ENCODE assay signal across 8 cellular contexts in the genomic region with DNA sequence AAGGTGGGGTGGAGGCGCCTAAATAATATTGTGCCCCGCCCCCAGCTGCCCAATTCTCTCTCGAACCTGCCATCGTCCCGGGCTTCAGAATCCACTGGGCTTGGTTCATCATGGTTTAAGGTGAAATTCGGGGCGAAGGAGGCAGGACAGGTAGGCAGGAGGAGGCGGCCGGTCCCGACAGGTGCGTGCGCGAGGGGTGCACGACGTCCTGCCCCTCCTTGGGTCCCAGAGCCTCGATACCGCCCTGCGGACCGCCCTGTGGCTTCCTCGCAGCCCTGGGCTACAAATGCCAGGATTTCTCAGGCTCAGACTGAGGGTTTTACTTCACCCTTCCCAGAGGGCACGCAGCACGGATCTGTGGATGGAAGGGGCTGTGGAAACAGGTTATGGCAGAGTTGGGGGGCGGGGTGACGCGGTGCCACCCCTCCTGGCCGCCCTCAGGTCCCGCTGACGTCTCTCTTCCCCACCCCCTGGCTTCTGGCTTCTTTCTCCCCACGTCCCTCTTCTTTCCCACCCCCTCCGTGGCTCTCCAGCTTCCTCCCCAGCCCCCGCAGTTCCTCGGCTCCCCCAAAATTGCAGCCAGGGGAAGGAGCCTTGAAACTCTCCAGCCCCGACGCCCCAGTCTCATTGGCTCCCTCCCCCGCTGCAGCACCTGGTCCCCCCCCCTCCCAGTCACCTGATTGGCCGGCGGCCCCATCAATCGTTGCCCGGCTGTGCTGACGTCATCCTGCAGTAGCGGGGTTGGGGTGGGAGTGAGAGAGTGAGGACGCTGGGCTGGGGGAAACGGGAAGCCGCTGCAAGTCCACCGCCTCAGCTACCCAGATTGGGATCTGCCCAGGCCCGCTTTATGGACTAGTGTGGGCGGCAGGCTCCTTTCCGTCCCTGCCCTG. TPM values are rescaled to one million over a fixed set of nuclear protein-coding genes. Genes with fewer than 3 reads are reported as not detected.
A peak's percentile ranks its signal among the peaks of the same experiment; 100 is the strongest.
DNase-seq lines count a peak whose midpoint lies in the region; ATAC-seq and TF ChIP-seq lines count a peak whose summit lies in the region.

A gene (plus strand): TSS at position 725 of the 890 bp plus-strand sequence. CDS start 278 bp downstream, outside the sequence.

- 0 out of 2 replicates have a peak, but pooled peaks cover 8% of the 10 kb centered on the region for H4K20me1 ChIP-seq in Karpas-422 (ENCODE audit: insufficient read depth, low read depth, low read length)

- ATAC-seq in GM21515 (IDR thresholded peaks at IDR 0.05; ENCODE audit: unreplicated experiment) (peak; percentile 68), foreskin keratinocyte (peak; percentile 84)

- H3K4me3 ChIP-seq in Karpas-422 (ENCODE audit: low read length): peak within 1 kb of the TSS; percentile 74
- H3K4me3 ChIP-seq in neuron (ENCODE audit: low read length): peak within 1 kb of the TSS; percentile 84

- H3K36me3 ChIP-seq in Karpas-422 (ENCODE audit: insufficient read depth, low read length): no peaks in the 10 kb centered on the region
- peaks cover 17% of the 10 kb centered on the region for H3K36me3 ChIP-seq in neuron (ENCODE audit: insufficient read depth, low read length)

- H3K9me3 ChIP-seq in Karpas-422 (ENCODE audit: low read length): no peaks in the 10 kb centered on the region
- no peaks in the 10 kb centered on the region for H3K9me3 ChIP-seq in neuron (ENCODE audit: low read length)

- H3K9me2 ChIP-seq in Karpas-422 (replicated peaks; ENCODE audit: insufficient read depth, low read length): no peaks in the 10 kb centered on the region

- H2AFZ ChIP-seq in Karpas-422 (ENCODE audit: low read length): peak within 1 kb of the TSS; percentile 89
- peak within 1 kb of the TSS; percentile 84 for H2AFZ ChIP-seq in neuron (ENCODE audit: low read depth, low read length)

- H3K9ac ChIP-seq in Karpas-422 (ENCODE audit: low read length): peak within 1 kb of the TSS; percentile 78

- H3K27ac ChIP-seq in Karpas-422 (ENCODE audit: low read length): no peak within 1 kb of the TSS
- H3K27ac ChIP-seq in foreskin keratinocyte: no peak within 1 kb of the TSS

- H3K27me3 ChIP-seq in Karpas-422 (ENCODE audit: low read length) (no peaks in the 10 kb centered on the region), foreskin keratinocyte (no peaks in the 10 kb centered on the region), neuron (ENCODE audit: insufficient read depth, low read length) (no peaks in the 10 kb centered on the region)

- H3K4me2 ChIP-seq in Karpas-422 (ENCODE audit: low read depth, low read length, poor library complexity, severe bottlenecking): peak within 1 kb of the TSS; percentile 83

- in situ Hi-C loops in SK-MEL-5 (cut with HindIII; ENCODE audit: low pct_unique_long_range_greater_than_20kb, low sequenced_read_pairs): no loop called here

- peak; percentile 80 for DNase-seq in COLO829 (ENCODE audit: low spot score)
- DNase-seq in Karpas-422: peak; percentile 94
- peak; percentile 27 for DNase-seq in SK-MEL-5 (ENCODE audit: low read depth, low spot score)
- peak; percentile 85 for DNase-seq in activated naive CD4-positive, alpha-beta T cell treated with Interleukin-2 at 50 U/mL for 16 hours
- peak in 1 of 2 donors; percentile 55 for DNase-seq in foreskin keratinocyte
- DNase-seq in stromal cell of bone marrow (ENCODE audit: low read depth): peak; percentile 41

- H3K4me1 ChIP-seq in Karpas-422 (ENCODE audit: low read length) (peaks cover 21% of the 10 kb centered on the region), foreskin keratinocyte (no peaks in the 10 kb centered on the region), neuron (ENCODE audit: insufficient read depth, low read length) (peaks cover 24% of the 10 kb centered on the region)

- no peak for TF ChIP-seq CTCF in foreskin keratinocyte (conservative IDR thresholded peaks at IDR 0.05)

- no peaks in the 10 kb centered on the region for H3K79me2 ChIP-seq in Karpas-422 (ENCODE audit: low read length)

RNA-seq across cellular contexts. Expression of the gene that starts here (rescaled TPM):
- 30.0 and 40.3 TPM in 2 replicates for total RNA-seq in Karpas-422 (2014; rRNA removed; shearing (Covaris generic); ENCODE audit: low replicate concordance)
- total RNA-seq in SK-MEL-5 (2014; rRNA removed; shearing (Covaris generic)): 1.0 TPM in 2 replicates
- 0.85 and 4.5 TPM in 2 replicates for polyA plus RNA-seq in SK-MEL-5 (2015; cell fraction: cytosol; rRNA removed)
- 0.80 and 1.2 TPM in 2 replicates for polyA plus RNA-seq in SK-MEL-5 (2015; cell fraction: nucleus; rRNA removed)
- 5.7 and 6.7 TPM in 2 replicates for total RNA-seq in foreskin keratinocyte
- 6.1 and 6.7 TPM in 2 replicates for polyA plus RNA-seq in foreskin keratinocyte
